ENCODE assay signal across 20 cellular contexts in the genomic region with DNA sequence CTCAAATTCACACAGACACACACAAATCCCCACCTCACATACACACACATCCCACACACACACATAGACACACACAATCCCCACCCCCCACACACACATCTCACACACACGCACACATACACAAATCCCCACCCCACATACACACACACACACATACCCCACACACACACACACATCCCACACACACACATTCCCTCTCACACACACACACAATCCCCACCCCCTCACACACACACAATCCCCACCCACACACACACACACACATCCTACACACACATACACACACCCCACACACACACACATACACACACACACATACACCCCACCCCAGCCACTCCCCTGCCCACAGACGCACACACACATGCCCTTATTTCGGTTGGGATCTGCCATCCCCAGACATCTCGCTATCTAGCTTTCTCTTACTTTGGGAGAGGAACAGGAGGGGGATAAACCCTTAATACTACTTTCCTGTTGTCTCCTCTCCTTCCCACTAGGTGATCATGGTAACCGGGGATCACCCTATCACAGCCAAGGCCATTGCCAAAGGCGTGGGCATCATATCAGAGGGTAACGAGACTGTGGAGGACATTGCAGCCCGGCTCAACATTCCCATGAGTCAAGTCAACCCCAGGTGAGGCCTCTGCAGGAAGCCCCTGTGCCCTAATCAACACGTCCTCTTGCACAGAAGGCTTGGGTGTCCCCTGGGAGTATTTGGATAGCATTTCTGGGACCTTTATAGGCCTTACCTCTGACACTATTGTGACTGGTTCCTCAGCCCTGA. TPM values are rescaled to one million over a fixed set of nuclear protein-coding genes. Genes with fewer than 3 reads are reported as not detected.
"Had no signal": no experiment of that assay in that cellular context is flagged by ENCODE, and none has a peak within 500 bp of the region (broad histone marks: within the 10 kb centered on the region; RNA-seq: fewer than 3 reads in every experiment).

No MANE protein-coding gene starts in this region.

- H3K27ac ChIP-seq: neutrophil, pancreas, spleen had no signal

- H3K4me3 ChIP-seq: lung, pancreas, sigmoid colon, spleen, tibial nerve had no signal

- ATAC-seq: activated CD8-positive, alpha-beta memory T cell treated with anti-CD3 and anti-CD28 coated beads, Interleukin-2, amount 10 ng/mL, durations not matched to agents 7 days and 5 days; esophagus mucosa; pancreas had no signal

- FAIRE-seq: islet of Langerhans, pancreas had no signal

- DNase-seq: activated CD4-positive, alpha-beta memory T cell treated with anti-CD3 and anti-CD28 coated beads, Interleukin-2, amount 10 ng/mL, durations not matched to agents 7 days and 5 days; activated CD4-positive, alpha-beta T cell treated with anti-CD3 and anti-CD28 coated beads for 48 hours; activated CD4-positive, CD25-positive, alpha-beta regulatory T cell; activated CD8-positive, alpha-beta memory T cell treated with anti-CD3 and anti-CD28 coated beads, Interleukin-2, amount 10 ng/mL, durations not matched to agents 7 days and 5 days; activated naive CD8-positive, alpha-beta T cell treated with anti-CD3 and anti-CD28 coated beads for 36 hours; amniotic stem cell; cortex of kidney; effector CD8-positive, alpha-beta T cell; sigmoid colon; spleen; stimulated activated CD4-positive, alpha-beta T cell treated with anti-CD3 and anti-CD28 coated beads, Interleukin-4, amount 100 ng/mL, for 4 hours; stimulated activated naive B cell treated with anti-CD40 and anti-IgM and Interleukin-4, amounts not matched to agents 10 μg/mL and 1 μg/mL and 100 μg/mL, for 72 hours had no signal

- H3K9me3 ChIP-seq: neutrophil, pancreas, sigmoid colon, spleen, tibial nerve had no signal

- H3K36me3 ChIP-seq: neutrophil, pancreas, spleen had no signal

- H3K27me3 ChIP-seq: neutrophil, pancreas, sigmoid colon, spleen, tibial nerve had no signal

- H3K4me1 ChIP-seq: pancreas, spleen had no signal

RNA-seq across cellular contexts. Expression of a gene that starts 17.2 kb away (rescaled TPM):
- total RNA-seq: activated naive CD8-positive, alpha-beta T cell treated with anti-CD3 and anti-CD28 coated beads for 36 hours; esophagus mucosa; natural killer cell treated with Interleukin-12 subunit alpha and Interleukin-12 subunit beta and Interleukin-15 and Interleukin-18, amount 100 ng/mL, for 72 hours; pancreas had no signal
- polyA plus RNA-seq: pancreas had no signal

RNA-seq across cellular contexts. Expression of a gene that starts 18.6 kb away (rescaled TPM):
- total RNA-seq: activated CD4-positive, alpha-beta memory T cell treated with anti-CD3 and anti-CD28 coated beads, Interleukin-2, amount 10 ng/mL, durations not matched to agents 7 days and 5 days; activated CD8-positive, alpha-beta memory T cell treated with anti-CD3 and anti-CD28 coated beads, Interleukin-2, amount 10 ng/mL, durations not matched to agents 7 days and 5 days; activated naive CD8-positive, alpha-beta T cell treated with anti-CD3 and anti-CD28 coated beads for 36 hours; natural killer cell treated with Interleukin-12 subunit alpha and Interleukin-12 subunit beta and Interleukin-15 and Interleukin-18, amount 100 ng/mL, for 72 hours had no signal

RNA-seq across cellular contexts. Expression of a gene that starts 52.8 kb away (rescaled TPM):
- total RNA-seq: activated CD4-positive, alpha-beta memory T cell treated with anti-CD3 and anti-CD28 coated beads, Interleukin-2, amount 10 ng/mL, durations not matched to agents 7 days and 5 days; activated CD8-positive, alpha-beta memory T cell treated with anti-CD3 and anti-CD28 coated beads, Interleukin-2, amount 10 ng/mL, durations not matched to agents 7 days and 5 days; esophagus mucosa; lung; mesothelial cell of epicardium; natural killer cell treated with Interleukin-12 subunit alpha and Interleukin-12 subunit beta and Interleukin-15 and Interleukin-18, amount 100 ng/mL, for 72 hours; pancreas; spleen had no signal
- polyA plus RNA-seq: lung, spleen had no signal

RNA-seq across cellular contexts. Expression of a gene that starts 56.2 kb away (rescaled TPM):
- total RNA-seq: activated naive CD8-positive, alpha-beta T cell treated with anti-CD3 and anti-CD28 coated beads for 36 hours; natural killer cell treated with Interleukin-12 subunit alpha and Interleukin-12 subunit beta and Interleukin-15 and Interleukin-18, amount 100 ng/mL, for 72 hours; pancreas had no signal
